9 cellular contexts compared by ENCODE assay signal in genomic region chr1:229155472-229155871, GRCh38.
A peak's percentile ranks its signal among the peaks of the same experiment; 100 is the strongest.
DNase-seq lines count a peak whose midpoint lies in the region; ATAC-seq and TF ChIP-seq lines count a peak whose summit lies in the region.
"Had no signal": no experiment of that assay in that cellular context is flagged by ENCODE, and none has a peak within 500 bp of the region (broad histone marks: within the 10 kb centered on the region; RNA-seq: fewer than 3 reads in every experiment).

No MANE protein-coding gene starts in this region.

- DNase-seq in GM12865 (ENCODE audit: low read depth) (peak; percentile 31), NOMO-1 treated with DMSO at 0.1 percent for 48 hours (lab: John Stamatoyannopoulos, UW; ENCODE audit: unreplicated experiment) (peak; percentile 67), middle frontal gyrus (ENCODE audit: extremely low spot score, low spot score) (no peak), DMS114 treated with DMSO at 0.1 percent for 48 hours (lab: John Stamatoyannopoulos, UW; ENCODE audit: unreplicated experiment) (no peak)
- peak; percentile 19 for DNase-seq in stimulated activated CD4-positive, alpha-beta T cell treated with anti-CD3 and anti-CD28 coated beads, Interleukin-1b, Interleukin-23, amount 100 ng/mL, for 48 hours
- DNase-seq: DND-41, NCI-H226 had no signal

- no peaks in the 10 kb centered on the region for H3K27me3 Mint-ChIP-seq in activated naive CD8-positive, alpha-beta T cell

- no peaks in the 10 kb centered on the region for H3K36me3 Mint-ChIP-seq in activated naive CD8-positive, alpha-beta T cell

- no peak for ATAC-seq in HG02870 (IDR thresholded peaks at IDR 0.05; ENCODE audit: unreplicated experiment)

- peak overlapping the region; percentile 74 for H3K4me3 Mint-ChIP-seq in activated naive CD8-positive, alpha-beta T cell

- no peak overlapping the region for H3K27ac Mint-ChIP-seq in activated naive CD8-positive, alpha-beta T cell

- TF ChIP-seq CTCF in GM12865 (IDR thresholded peaks at IDR 0.05; ENCODE audit: insufficient read depth, low read depth, low read length, missing control alignments), result no peak

- no peak overlapping the region for H3K4me3 ChIP-seq in GM12865 (ENCODE audit: low read depth, low read length)

- H3K4me1 Mint-ChIP-seq in activated naive CD8-positive, alpha-beta T cell (ENCODE audit: low read depth), result peaks cover 28% of the 10 kb centered on the region

- no peaks in the 10 kb centered on the region for H3K9me3 Mint-ChIP-seq in activated naive CD8-positive, alpha-beta T cell (ENCODE audit: low read depth)

Comparison
In these comparisons a context has a peak if more than half of its experiments do, and no peak if none do; other contexts are left out.
1. DNase-seq: peak in GM12865 (single experiment), NOMO-1 treated with DMSO at 0.1 percent for 48 hours (single experiment) and stimulated activated CD4-positive, alpha-beta T cell treated with anti-CD3 and anti-CD28 coated beads, Interleukin-1b, Interleukin-23, amount 100 ng/mL, for 48 hours (single experiment); none in middle frontal gyrus (single experiment) and DMS114 treated with DMSO at 0.1 percent for 48 hours (single experiment).